30 cellular contexts compared by ENCODE assay signal in the genomic region with DNA sequence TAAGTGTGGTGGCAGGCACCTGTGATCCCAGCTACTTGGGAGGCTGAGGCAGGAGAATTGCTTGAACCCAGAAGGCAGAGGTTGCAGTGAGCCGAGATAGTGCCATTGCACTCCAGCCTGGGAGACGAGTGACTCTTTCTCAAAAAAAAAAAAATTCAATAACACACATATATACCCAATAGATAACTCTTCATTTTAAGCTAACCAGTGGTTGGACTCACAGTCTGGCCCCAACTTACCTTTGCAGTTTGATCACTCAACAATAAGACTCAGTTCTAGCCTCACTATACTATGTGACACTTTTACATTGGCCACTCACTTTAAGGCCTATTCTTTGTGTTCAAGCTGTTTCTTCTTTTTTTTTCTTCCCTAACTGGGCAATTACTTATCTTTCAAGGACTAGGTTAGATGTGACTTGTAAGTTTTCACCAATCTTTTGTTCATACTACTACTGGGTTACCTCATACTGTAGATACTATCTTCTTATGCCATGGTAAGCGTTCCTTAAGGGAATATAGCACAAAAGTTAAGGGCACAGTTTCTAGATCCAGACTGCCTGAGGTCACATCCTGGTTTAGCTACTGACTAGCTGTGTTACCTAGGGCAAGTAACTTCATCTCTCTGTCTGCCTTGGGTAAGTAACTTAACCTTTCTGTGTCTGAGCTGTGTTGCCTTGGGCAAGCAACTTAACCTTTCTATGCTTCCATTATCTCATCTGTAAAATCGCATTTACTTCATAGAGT. TPM values are rescaled to one million over a fixed set of nuclear protein-coding genes. Genes with fewer than 3 reads are reported as not detected.
DNase-seq lines count a peak whose midpoint lies in the region; ATAC-seq, FAIRE-seq and TF ChIP-seq lines count a peak whose summit lies in the region.
"Had no signal": no experiment of that assay in that cellular context is flagged by ENCODE, and none has a peak within 500 bp of the region (broad histone marks: within the 10 kb centered on the region; RNA-seq: fewer than 3 reads in every experiment).

No MANE protein-coding gene starts in this region.

- intact Hi-C loops in HCT116 (cut with micrococcal nuclease), result no loop called here
- intact Hi-C loops in kidney (cut with DNase I), result no loop called here

- H3K9me2 ChIP-seq in HCT116 (ENCODE audit: insufficient read depth), result no peaks in the 10 kb centered on the region

- no peak overlapping the region for H2AFZ ChIP-seq in HCT116 (ENCODE audit: low read depth, low read length, poor library complexity, severe bottlenecking)

- H3K4me3 Mint-ChIP-seq in activated naive CD8-positive, alpha-beta T cell treated with anti-CD3 and anti-CD28 coated beads, Interleukin-2, amount 50 U/mL, for 24 hours, result no peak overlapping the region
- H3K4me3 Mint-ChIP-seq: stimulated activated naive B cell treated with anti-CD40 and anti-IgM and Interleukin-4, amounts not matched to agents 10 μg/mL and 1 μg/mL and 100 μg/mL, for 72 hours had no signal

- no peak for TF ChIP-seq POLR2A in HCT116 (IDR thresholded peaks at IDR 0.05; ENCODE audit: borderline replicate concordance, extremely low read depth, insufficient read depth, insufficient read length)

- TF ChIP-seq CTCF in 22Rv1 (IDR thresholded peaks at IDR 0.05) (no peak), HCT116 (IDR thresholded peaks at IDR 0.05 in 2 of 3, conservative IDR thresholded peaks at IDR 0.05 in 1 of 3; ENCODE audit: borderline replicate concordance in 1 of 3, insufficient read depth in 1 of 3, low read depth in 2 of 3, low read length in 2 of 3) (no peak), kidney (IDR thresholded peaks at IDR 0.05; ENCODE audit: borderline replicate concordance, extremely low read depth, insufficient read depth) (no peak)

- H3K36me3 Mint-ChIP-seq in activated naive CD8-positive, alpha-beta T cell treated with anti-CD3 and anti-CD28 coated beads, Interleukin-2, amount 50 U/mL, for 24 hours (ENCODE audit: low read depth), result peaks cover 44% of the 10 kb centered on the region

- TF ChIP-seq RAD21 in HCT116 (IDR thresholded peaks at IDR 0.05; ENCODE audit: low read depth), result no peak

- H3K9ac ChIP-seq in HCT116 (ENCODE audit: low read length), result no peak overlapping the region
- H3K9ac ChIP-seq in kidney (ENCODE audit: low read length in 2 of 2), result no peak overlapping the region
- H3K9ac ChIP-seq: BLaER1 had no signal

- ATAC-seq in HCT116 (no peak), HG03571 (IDR thresholded peaks at IDR 0.05; ENCODE audit: unreplicated experiment) (no peak)
- no peak for ATAC-seq in activated naive CD8-positive, alpha-beta T cell treated with anti-CD3 and anti-CD28 coated beads, Interleukin-2, amount 50 U/mL, for 24 hours
- ATAC-seq: body of pancreas; left lobe of liver; stimulated activated naive B cell treated with anti-CD40 and anti-IgM and Interleukin-4, amounts not matched to agents 10 μg/mL and 1 μg/mL and 100 μg/mL, for 72 hours had no signal

- peaks cover 15% of the 10 kb centered on the region for H3K79me2 ChIP-seq in HCT116 (ENCODE audit: insufficient read depth, low read length)

- no peaks in the 10 kb centered on the region for H3K27me3 Mint-ChIP-seq in activated naive CD8-positive, alpha-beta T cell treated with anti-CD3 and anti-CD28 coated beads, Interleukin-2, amount 50 U/mL, for 24 hours
- H3K27me3 Mint-ChIP-seq: IgD-negative memory B cell; stimulated activated naive B cell treated with anti-CD40 and anti-IgM and Interleukin-4, amounts not matched to agents 10 μg/mL and 1 μg/mL and 100 μg/mL, for 72 hours had no signal

- no peaks in the 10 kb centered on the region for H4K20me1 ChIP-seq in HCT116 (ENCODE audit: insufficient read depth)

- H3K36me3 ChIP-seq in HCT116 (ENCODE audit: control insufficient read depth in 1 of 2, insufficient read depth in 2 of 2, low read length in 2 of 2) (peaks cover 14 to 24% of the 10 kb centered on the region in 2 experiments; a peak in 2 of 4 replicates), kidney (ENCODE audit: control insufficient read depth in 1 of 2, insufficient read depth in 2 of 2, low read length in 2 of 2) (peaks cover 20 to 26% of the 10 kb centered on the region in 2 donors)

- no peaks in the 10 kb centered on the region for H3K27me3 ChIP-seq in HCT116 (ENCODE audit: insufficient read depth, low read length)
- H3K27me3 ChIP-seq: adrenal gland, BLaER1, body of pancreas, dorsolateral prefrontal cortex, Peyer's patch had no signal

- H3K9me3 ChIP-seq in HCT116 (ENCODE audit: control insufficient read depth in 1 of 2, insufficient read depth in 1 of 2, low read depth in 1 of 2, low read length in 2 of 2), result no peaks in the 10 kb centered on the region
- no peaks in the 10 kb centered on the region for H3K9me3 ChIP-seq in kidney (ENCODE audit: control insufficient read depth in 1 of 2, low read length in 2 of 2)
- H3K9me3 ChIP-seq: adrenal gland, BLaER1, body of pancreas, Peyer's patch, prostate gland had no signal

- H3K4me1 ChIP-seq in HCT116 (ENCODE audit: control insufficient read depth in 1 of 2, insufficient read depth in 2 of 2, low read length in 2 of 2), result peaks cover 2 to 6% of the 10 kb centered on the region in 2 experiments; a peak in 1 of 4 replicates
- peaks cover 3 to 6% of the 10 kb centered on the region in 2 donors for H3K4me1 ChIP-seq in kidney (ENCODE audit: control insufficient read depth in 1 of 2, insufficient read depth in 1 of 2, low read depth in 1 of 2, low read length in 2 of 2)
- H3K4me1 ChIP-seq: prostate gland had no signal

- peak overlapping the region; percentile 20 for H3K27ac Mint-ChIP-seq in activated naive CD8-positive, alpha-beta T cell treated with anti-CD3 and anti-CD28 coated beads, Interleukin-2, amount 50 U/mL, for 24 hours
- H3K27ac Mint-ChIP-seq: IgD-negative memory B cell; stimulated activated naive B cell treated with anti-CD40 and anti-IgM and Interleukin-4, amounts not matched to agents 10 μg/mL and 1 μg/mL and 100 μg/mL, for 72 hours had no signal

- BruUV-seq in HCT116 (replicated peaks; lab: Mats Ljungman, UMichigan), result no TSS peak

- RAD21 ChIA-PET in HCT116 (lab: Charles Lee; ENCODE audit: low non-redundant PET in 1 of 2, low total read pairs in 2 of 2, uncharacterized antibody in 2 of 2, unreplicated experiment in 2 of 2), result no interaction called here

- no peak for FAIRE-seq in kidney (lab: Jason Lieb, UNC)
- FAIRE-seq: H54, urothelium cell line had no signal

- peaks cover 13% of the 10 kb centered on the region for H3K4me1 Mint-ChIP-seq in activated naive CD8-positive, alpha-beta T cell treated with anti-CD3 and anti-CD28 coated beads, Interleukin-2, amount 50 U/mL, for 24 hours

- no peak overlapping the region for H3K4me2 ChIP-seq in HCT116 (ENCODE audit: low read length)
- H3K4me2 ChIP-seq: BLaER1 had no signal

- H3K9me3 Mint-ChIP-seq in activated naive CD8-positive, alpha-beta T cell treated with anti-CD3 and anti-CD28 coated beads, Interleukin-2, amount 50 U/mL, for 24 hours, result no peaks in the 10 kb centered on the region
- H3K9me3 Mint-ChIP-seq: IgD-negative memory B cell; stimulated activated naive B cell treated with anti-CD40 and anti-IgM and Interleukin-4, amounts not matched to agents 10 μg/mL and 1 μg/mL and 100 μg/mL, for 72 hours had no signal

- POLR2A ChIA-PET in HCT116 (lab: Charles Lee), result interaction anchor here (0.7 kb wide), 1 partner anchor 101 kb away, joined by 3 read pairs; no protein-coding TSS in a partner anchor

- DNase-seq in HCT116 (ENCODE audit: low read depth, low spot score) (no peak), kidney (no peak), NCI-H1092 treated with DMSO at 0.1 percent for 48 hours (lab: John Stamatoyannopoulos, UW) (no peak)
- no peak for DNase-seq in activated naive CD8-positive, alpha-beta T cell treated with anti-CD3 and anti-CD28 coated beads, Interleukin-2, amount 50 U/mL, for 24 hours
- DNase-seq: activated CD4-positive, alpha-beta T cell treated with anti-CD3 and anti-CD28 coated beads, Interleukin-2, amount 50 U/mL, for 1 hour; activated effector memory CD4-positive, alpha-beta T cell treated with anti-CD3 and anti-CD28 coated beads, Interleukin-2, amount 50 U/mL, for 16 hours; adrenal gland; body of pancreas; COR-L47; DMS53; dorsolateral prefrontal cortex; GDM1; hippocampal formation; mesenchymal stem cell; NCI-H1092; NCI-H1930; NCI-H524; Peyer's patch; SHP77 treated with DMSO at 0.1 percent for 48 hours; stimulated activated CD4-positive, alpha-beta T cell treated with anti-CD3 and anti-CD28 coated beads, Interleukin-15, amount 100 ng/mL, for 24 hours; stimulated activated naive B cell treated with anti-CD40 and anti-IgM and Interleukin-4, amounts not matched to agents 10 μg/mL and 1 μg/mL and 100 μg/mL, for 72 hours; T1000 had no signal

- H3K4me3 ChIP-seq in HCT116 (replicated peaks in 1 of 2; ENCODE audit: low read depth in 1 of 2, low read length in 2 of 2) (no peak overlapping the region), kidney (ENCODE audit: low read length in 2 of 2) (no peak overlapping the region)
- H3K4me3 ChIP-seq: adrenal gland, BLaER1, body of pancreas, dorsolateral prefrontal cortex, Peyer's patch, prostate gland had no signal

- peak overlapping the region; percentile 20; the same call in 1 of the 2 replicates for H3K27ac ChIP-seq in 22Rv1
- no peak overlapping the region for H3K27ac ChIP-seq in HCT116 (ENCODE audit: low read depth, low read length)
- no peak overlapping the region for H3K27ac ChIP-seq in kidney (ENCODE audit: low read depth in 2 of 2, low read length in 2 of 2)
- H3K27ac ChIP-seq: adrenal gland, BLaER1, body of pancreas, dorsolateral prefrontal cortex, Peyer's patch, prostate gland had no signal

- CTCF ChIA-PET in HCT116 (lab: Charles Lee), result no interaction called here

TF ChIP-seq in HCT116, 20 proteins besides CTCF, POLR2A, EP300 and RAD21:
- TF ChIP-seq TCF7L2 (IDR thresholded peaks at IDR 0.05; ENCODE audit: borderline replicate concordance, extremely low read depth, insufficient read depth, insufficient read length) (no peak), FOSL1 (IDR thresholded peaks at IDR 0.05; ENCODE audit: low read depth) (peak; percentile 3; the same call in 1 of the 2 replicates)

RNA-seq across cellular contexts. Expression of a gene that starts 6.3 kb away (rescaled TPM):
- total RNA-seq in HCT116 (2021; ENCODE audit: unreplicated experiment), result 88.2 TPM
- 46.5 and 55.2 TPM in 2 replicates for polyA plus RNA-seq in HCT116 (2012)
- total RNA-seq in kidney, result 59.3 TPM
- 38.3 TPM for polyA plus RNA-seq in kidney (ENCODE audit: insufficient read depth, low read depth, low replicate concordance)

RNA-seq across cellular contexts. Expression of a gene that starts 7.3 kb away (rescaled TPM):
- 43.8 TPM for total RNA-seq in HCT116 (2021; ENCODE audit: unreplicated experiment)
- polyA plus RNA-seq in HCT116 (2012), result 58.0 and 63.5 TPM in 2 replicates
- total RNA-seq in kidney, result 35.8 TPM
- polyA plus RNA-seq in kidney (ENCODE audit: insufficient read depth, low read depth, low replicate concordance), result 49.6 TPM

RNA-seq across cellular contexts. Expression of a gene that starts 7.6 kb away (rescaled TPM):
- total RNA-seq in HCT116 (2021; ENCODE audit: unreplicated experiment) (90.5 TPM), kidney (98.7 TPM)
- 65.3 and 73.1 TPM in 2 replicates for polyA plus RNA-seq in HCT116 (2012)
- 115 TPM for polyA plus RNA-seq in kidney (ENCODE audit: insufficient read depth, low read depth, low replicate concordance)

RNA-seq across cellular contexts. Expression of a gene that starts 17.7 kb away (rescaled TPM):
- total RNA-seq in HCT116 (2021; ENCODE audit: unreplicated experiment), result 12.8 TPM
- polyA plus RNA-seq in HCT116 (2012), result 11.2 and 13.2 TPM in 2 replicates
- total RNA-seq in kidney, result 23.6 TPM
- 18.8 TPM for polyA plus RNA-seq in kidney (ENCODE audit: insufficient read depth, low read depth, low replicate concordance)

RNA-seq across cellular contexts. Expression of a gene that starts 40.0 kb away (rescaled TPM):
- total RNA-seq in HCT116 (2021; ENCODE audit: unreplicated experiment) (55.4 TPM), kidney (66.2 TPM)
- polyA plus RNA-seq in HCT116 (2012), result 44.2 and 55.5 TPM in 2 replicates
- 120 TPM for polyA plus RNA-seq in kidney (ENCODE audit: insufficient read depth, low read depth, low replicate concordance)
